Comparison of ENCODE assay signal across 12 cellular contexts in the genomic region with DNA sequence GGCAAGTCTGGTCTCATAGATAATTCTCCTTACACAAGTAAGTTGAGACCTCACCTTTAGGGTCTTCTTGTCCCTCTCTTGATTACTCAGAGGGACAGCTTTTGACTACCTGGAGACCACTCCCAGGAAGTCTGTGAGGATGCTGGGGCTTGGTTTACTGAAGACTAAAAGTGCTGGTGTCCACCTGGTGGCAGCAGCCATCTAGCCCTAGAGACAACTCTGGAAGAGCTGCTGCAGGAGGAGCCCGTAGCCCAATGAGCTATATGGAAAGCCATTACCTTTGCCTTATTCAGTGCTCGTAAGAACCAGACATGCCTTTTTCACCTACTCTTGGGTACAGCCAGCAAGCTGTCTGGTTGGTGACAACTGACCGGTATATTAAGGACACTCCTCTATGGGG. TPM values are rescaled to one million over a fixed set of nuclear protein-coding genes. Genes with fewer than 3 reads are reported as not detected.
DNase-seq lines count a peak whose midpoint lies in the region; ATAC-seq and TF ChIP-seq lines count a peak whose summit lies in the region.
"Had no signal": no experiment of that assay in that cellular context is flagged by ENCODE, and none has a peak within 500 bp of the region (broad histone marks: within the 10 kb centered on the region; RNA-seq: fewer than 3 reads in every experiment).

No MANE protein-coding gene starts in this region.

- POLR2A ChIA-PET in WTC11 (lab: Charles Lee): interaction anchor here (1.1 kb wide), 1 partner anchor 73 kb away, joined by 5 read pairs; no protein-coding TSS in a partner anchor

- no peak overlapping the region for H3K4me3 Mint-ChIP-seq in WTC11
- H3K4me3 Mint-ChIP-seq: activated CD4-positive, alpha-beta T cell treated with anti-CD3 and anti-CD28 coated beads, Interleukin-2, amount 10 ng/mL, durations not matched to agents 7 days and 5 days; neural progenitor cell had no signal

- CTCF ChIA-PET in WTC11 (lab: Charles Lee): interaction anchor here (0.7 to 2.2 kb wide), 34 partner anchors 9 to 486 kb away, joined by 3 to 180 read pairs (median 5); a partner anchor contains a TSS

- no peaks in the 10 kb centered on the region for H3K27me3 ChIP-seq in HL-60 (ENCODE audit: insufficient read depth, poor library complexity, severe bottlenecking)
- H3K27me3 ChIP-seq: neural progenitor cell had no signal

- H3K36me3 Mint-ChIP-seq in WTC11: peaks cover 15% of the 10 kb centered on the region
- H3K36me3 Mint-ChIP-seq: neural progenitor cell had no signal

- DNase-seq in D341Med (ENCODE audit: low spot score) (peak; percentile 52), HL-60 (ENCODE audit: low read depth in 1 of 2, low spot score in 1 of 2) (no peak), WTC11 (ENCODE audit: low spot score) (no peak), left lobe of liver (ENCODE audit: low spot score) (no peak), NCI-H510A treated with DMSO at 0.1 percent for 48 hours (lab: John Stamatoyannopoulos, UW) (no peak), occipital lobe (lab: John Stamatoyannopoulos, UW) (no peak), SKM-1 treated with dmso at 0.1 percent for 144 hours (lab: John Stamatoyannopoulos, UW; ENCODE audit: unreplicated experiment) (no peak)

- no peak overlapping the region for H3K27ac ChIP-seq in HL-60 (replicated peaks)
- H3K27ac ChIP-seq: neural progenitor cell had no signal

- ATAC-seq in WTC11 (peak; percentile 25), left lobe of liver (peak; percentile 7), GM19463 (IDR thresholded peaks at IDR 0.05; ENCODE audit: unreplicated experiment) (no peak)

- no peak overlapping the region for H3K4me3 ChIP-seq in HL-60 (replicated peaks; ENCODE audit: insufficient read depth, low read length)
- H3K4me3 ChIP-seq: neural progenitor cell had no signal

- H3K27ac Mint-ChIP-seq in WTC11: no peak overlapping the region
- H3K27ac Mint-ChIP-seq: activated CD4-positive, alpha-beta T cell treated with anti-CD3 and anti-CD28 coated beads, Interleukin-2, amount 10 ng/mL, durations not matched to agents 7 days and 5 days; neural progenitor cell had no signal

- peaks cover 12% of the 10 kb centered on the region for H3K4me1 Mint-ChIP-seq in WTC11
- H3K4me1 Mint-ChIP-seq: neural progenitor cell had no signal

- TF ChIP-seq CTCF in HL-60 (IDR thresholded peaks at IDR 0.05; ENCODE audit: insufficient read depth, low read length): peak; percentile 3
- TF ChIP-seq CTCF in WTC11 (IDR thresholded peaks at IDR 0.05): no peak

- peaks cover 35% of the 10 kb centered on the region for H3K9me3 Mint-ChIP-seq in WTC11
- H3K9me3 Mint-ChIP-seq: activated CD4-positive, alpha-beta T cell treated with anti-CD3 and anti-CD28 coated beads, Interleukin-2, amount 10 ng/mL, durations not matched to agents 7 days and 5 days had no signal

- H3K27me3 Mint-ChIP-seq in WTC11 (ENCODE audit: low read depth): 0 out of 2 replicates have a peak, but pooled peaks cover 4% of the 10 kb centered on the region

TF ChIP-seq in WTC11, 78 proteins besides CTCF, POLR2A, EP300 and RAD21:
- TF ChIP-seq, protein P1, sequence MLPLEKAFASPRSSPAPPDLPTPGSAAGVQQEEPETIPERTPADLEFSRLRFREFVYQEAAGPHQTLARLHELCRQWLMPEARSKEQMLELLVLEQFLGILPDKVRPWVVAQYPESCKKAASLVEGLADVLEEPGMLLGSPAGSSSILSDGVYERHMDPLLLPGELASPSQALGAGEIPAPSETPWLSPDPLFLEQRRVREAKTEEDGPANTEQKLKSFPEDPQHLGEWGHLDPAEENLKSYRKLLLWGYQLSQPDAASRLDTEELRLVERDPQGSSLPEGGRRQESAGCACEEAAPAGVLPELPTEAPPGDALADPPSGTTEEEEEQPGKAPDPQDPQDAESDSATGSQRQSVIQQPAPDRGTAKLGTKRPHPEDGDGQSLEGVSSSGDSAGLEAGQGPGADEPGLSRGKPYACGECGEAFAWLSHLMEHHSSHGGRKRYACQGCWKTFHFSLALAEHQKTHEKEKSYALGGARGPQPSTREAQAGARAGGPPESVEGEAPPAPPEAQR (CRISPR knock-in tag; IDR thresholded peaks at IDR 0.05): no peak
- no peak for TF ChIP-seq ZNF263 (CRISPR knock-in tag; IDR thresholded peaks at IDR 0.05; ENCODE audit: low read depth)
- TF ChIP-seq ZNF416 (CRISPR knock-in tag; IDR thresholded peaks at IDR 0.05): no peak
- TF ChIP-seq, protein P2, sequence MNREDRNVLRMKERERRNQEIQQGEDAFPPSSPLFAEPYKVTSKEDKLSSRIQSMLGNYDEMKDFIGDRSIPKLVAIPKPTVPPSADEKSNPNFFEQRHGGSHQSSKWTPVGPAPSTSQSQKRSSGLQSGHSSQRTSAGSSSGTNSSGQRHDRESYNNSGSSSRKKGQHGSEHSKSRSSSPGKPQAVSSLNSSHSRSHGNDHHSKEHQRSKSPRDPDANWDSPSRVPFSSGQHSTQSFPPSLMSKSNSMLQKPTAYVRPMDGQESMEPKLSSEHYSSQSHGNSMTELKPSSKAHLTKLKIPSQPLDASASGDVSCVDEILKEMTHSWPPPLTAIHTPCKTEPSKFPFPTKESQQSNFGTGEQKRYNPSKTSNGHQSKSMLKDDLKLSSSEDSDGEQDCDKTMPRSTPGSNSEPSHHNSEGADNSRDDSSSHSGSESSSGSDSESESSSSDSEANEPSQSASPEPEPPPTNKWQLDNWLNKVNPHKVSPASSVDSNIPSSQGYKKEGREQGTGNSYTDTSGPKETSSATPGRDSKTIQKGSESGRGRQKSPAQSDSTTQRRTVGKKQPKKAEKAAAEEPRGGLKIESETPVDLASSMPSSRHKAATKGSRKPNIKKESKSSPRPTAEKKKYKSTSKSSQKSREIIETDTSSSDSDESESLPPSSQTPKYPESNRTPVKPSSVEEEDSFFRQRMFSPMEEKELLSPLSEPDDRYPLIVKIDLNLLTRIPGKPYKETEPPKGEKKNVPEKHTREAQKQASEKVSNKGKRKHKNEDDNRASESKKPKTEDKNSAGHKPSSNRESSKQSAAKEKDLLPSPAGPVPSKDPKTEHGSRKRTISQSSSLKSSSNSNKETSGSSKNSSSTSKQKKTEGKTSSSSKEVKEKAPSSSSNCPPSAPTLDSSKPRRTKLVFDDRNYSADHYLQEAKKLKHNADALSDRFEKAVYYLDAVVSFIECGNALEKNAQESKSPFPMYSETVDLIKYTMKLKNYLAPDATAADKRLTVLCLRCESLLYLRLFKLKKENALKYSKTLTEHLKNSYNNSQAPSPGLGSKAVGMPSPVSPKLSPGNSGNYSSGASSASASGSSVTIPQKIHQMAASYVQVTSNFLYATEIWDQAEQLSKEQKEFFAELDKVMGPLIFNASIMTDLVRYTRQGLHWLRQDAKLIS (CRISPR knock-in tag; IDR thresholded peaks at IDR 0.05; ENCODE audit: borderline replicate concordance): no peak
- no peak for TF ChIP-seq ELF4 (CRISPR knock-in tag; IDR thresholded peaks at IDR 0.05; ENCODE audit: low read depth)
TF ChIP-seq in WTC11: peak in this region for 0.

RNA-seq across cellular contexts. Expression of a gene that starts 7.3 kb away (rescaled TPM):
- total RNA-seq in WTC11 (2021) (0.24 TPM in 1 of 3 replicates, not detected in the others), left lobe of liver (0.30 TPM), occipital lobe (not detected)
- total RNA-seq: Daoy, frontal cortex had no signal

RNA-seq across cellular contexts. Expression of a gene that starts 17.1 kb away (rescaled TPM):
- 0.18 TPM in 1 of 3 replicates, not detected in the others for total RNA-seq in WTC11 (2021)
- not detected for total RNA-seq in left lobe of liver
- not detected for total RNA-seq in occipital lobe
- total RNA-seq: activated CD4-positive, alpha-beta T cell treated with anti-CD3 and anti-CD28 coated beads, Interleukin-2, amount 10 ng/mL, durations not matched to agents 7 days and 5 days; frontal cortex had no signal
